In genomic region chr17:48830840-48831548, GRCh38 we compare ENCODE assay signal across 1 cellular context.
A peak's percentile ranks its signal among the peaks of the same experiment; 100 is the strongest.
TF ChIP-seq lines count a peak whose summit lies in the region.

Gene CALCOCO2 (plus strand): TSS chr17:48831035. CDS start chr17:48841708, 10,673 bp downstream.

TF ChIP-seq in K562, 482 proteins besides CTCF, POLR2A, EP300 and RAD21 (continued from another document and continues in another):
- peak; percentile 55; the same call in 1 of the 2 replicates for TF ChIP-seq KLF13 (tag; IDR thresholded peaks at IDR 0.05; ENCODE audit: borderline replicate concordance, low read depth)
- no peak for TF ChIP-seq ZNF778 (CRISPR knock-in tag; IDR thresholded peaks at IDR 0.05)
- TF ChIP-seq ZNF311 (CRISPR knock-in tag; IDR thresholded peaks at IDR 0.05) = no peak
- no peak for TF ChIP-seq FUS (optimal IDR thresholded peaks at IDR 0.05; ENCODE audit: low read depth, low read length)
- no peak; the same call in 1 of the 2 replicates for TF ChIP-seq MYBL2 (IDR thresholded peaks at IDR 0.05; ENCODE audit: low read depth)
- TF ChIP-seq MYBL2 (CRISPR knock-in tag; IDR thresholded peaks at IDR 0.05; ENCODE audit: borderline replicate concordance) = no peak
- TF ChIP-seq FOXO4 (CRISPR knock-in tag; IDR thresholded peaks at IDR 0.05) = no peak
- TF ChIP-seq CBX1 (IDR thresholded peaks at IDR 0.05; ENCODE audit: low read depth) = no peak
- TF ChIP-seq CBFA2T3 (IDR thresholded peaks at IDR 0.05) = no peak
- peak; percentile 98 for TF ChIP-seq CEBPG (CRISPR knock-in tag; IDR thresholded peaks at IDR 0.05)
- TF ChIP-seq CEBPG (tag; conservative IDR thresholded peaks at IDR 0.05 in 1 of 2, IDR thresholded peaks at IDR 0.05 in 1 of 2) = peak; percentile 96 to 99
- TF ChIP-seq DIDO1 (tag; IDR thresholded peaks at IDR 0.05; ENCODE audit: low read depth) = no peak
- no peak for TF ChIP-seq USF1 (CRISPR knock-in tag; IDR thresholded peaks at IDR 0.05)
- TF ChIP-seq NR2F6 (CRISPR knock-in tag; IDR thresholded peaks at IDR 0.05) = no peak
- TF ChIP-seq ETV1 (tag; conservative IDR thresholded peaks at IDR 0.05; ENCODE audit: low read depth) = no peak
- TF ChIP-seq ZNF75A (CRISPR knock-in tag; IDR thresholded peaks at IDR 0.05) = no peak
- no peak for TF ChIP-seq RUNX1 (IDR thresholded peaks at IDR 0.05; ENCODE audit: low read depth)
- TF ChIP-seq ZNF79 (CRISPR knock-in tag; IDR thresholded peaks at IDR 0.05; ENCODE audit: low read depth) = no peak
- TF ChIP-seq, protein P1, sequence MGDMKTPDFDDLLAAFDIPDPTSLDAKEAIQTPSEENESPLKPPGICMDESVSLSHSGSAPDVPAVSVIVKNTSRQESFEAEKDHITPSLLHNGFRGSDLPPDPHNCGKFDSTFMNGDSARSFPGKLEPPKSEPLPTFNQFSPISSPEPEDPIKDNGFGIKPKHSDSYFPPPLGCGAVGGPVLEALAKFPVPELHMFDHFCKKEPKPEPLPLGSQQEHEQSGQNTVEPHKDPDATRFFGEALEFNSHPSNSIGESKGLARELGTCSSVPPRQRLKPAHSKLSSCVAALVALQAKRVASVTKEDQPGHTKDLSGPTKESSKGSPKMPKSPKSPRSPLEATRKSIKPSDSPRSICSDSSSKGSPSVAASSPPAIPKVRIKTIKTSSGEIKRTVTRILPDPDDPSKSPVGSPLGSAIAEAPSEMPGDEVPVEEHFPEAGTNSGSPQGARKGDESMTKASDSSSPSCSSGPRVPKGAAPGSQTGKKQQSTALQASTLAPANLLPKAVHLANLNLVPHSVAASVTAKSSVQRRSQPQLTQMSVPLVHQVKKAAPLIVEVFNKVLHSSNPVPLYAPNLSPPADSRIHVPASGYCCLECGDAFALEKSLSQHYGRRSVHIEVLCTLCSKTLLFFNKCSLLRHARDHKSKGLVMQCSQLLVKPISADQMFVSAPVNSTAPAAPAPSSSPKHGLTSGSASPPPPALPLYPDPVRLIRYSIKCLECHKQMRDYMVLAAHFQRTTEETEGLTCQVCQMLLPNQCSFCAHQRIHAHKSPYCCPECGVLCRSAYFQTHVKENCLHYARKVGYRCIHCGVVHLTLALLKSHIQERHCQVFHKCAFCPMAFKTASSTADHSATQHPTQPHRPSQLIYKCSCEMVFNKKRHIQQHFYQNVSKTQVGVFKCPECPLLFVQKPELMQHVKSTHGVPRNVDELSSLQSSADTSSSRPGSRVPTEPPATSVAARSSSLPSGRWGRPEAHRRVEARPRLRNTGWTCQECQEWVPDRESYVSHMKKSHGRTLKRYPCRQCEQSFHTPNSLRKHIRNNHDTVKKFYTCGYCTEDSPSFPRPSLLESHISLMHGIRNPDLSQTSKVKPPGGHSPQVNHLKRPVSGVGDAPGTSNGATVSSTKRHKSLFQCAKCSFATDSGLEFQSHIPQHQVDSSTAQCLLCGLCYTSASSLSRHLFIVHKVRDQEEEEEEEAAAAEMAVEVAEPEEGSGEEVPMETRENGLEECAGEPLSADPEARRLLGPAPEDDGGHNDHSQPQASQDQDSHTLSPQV (IDR thresholded peaks at IDR 0.05) = no peak
- no peak for TF ChIP-seq ZNF584 (CRISPR knock-in tag; IDR thresholded peaks at IDR 0.05; ENCODE audit: low read depth)
- no peak for TF ChIP-seq UBTF (IDR thresholded peaks at IDR 0.05; ENCODE audit: borderline replicate concordance in 1 of 2, low read depth in 2 of 2, low read length in 2 of 2)
- TF ChIP-seq NEUROD1 (IDR thresholded peaks at IDR 0.05; ENCODE audit: borderline replicate concordance, low read depth, low read length, partially characterized antibody) = peak; percentile 42
- TF ChIP-seq USF2 (CRISPR knock-in tag; IDR thresholded peaks at IDR 0.05) = no peak
- TF ChIP-seq TCF3 (CRISPR knock-in tag; IDR thresholded peaks at IDR 0.05) = 0 out of 2 replicates have a peak, but pooled peaks have one; percentile 8
- TF ChIP-seq RBFOX2 (IDR thresholded peaks at IDR 0.05; ENCODE audit: low read depth, low read length) = peak; percentile 96
- no peak for TF ChIP-seq SIRT6 (IDR thresholded peaks at IDR 0.05; ENCODE audit: low read depth, low read length)
- peak; percentile 77 for TF ChIP-seq JUND (IDR thresholded peaks at IDR 0.05; ENCODE audit: borderline replicate concordance, low read depth, low read length)
- peak; percentile 74; the same call in 2 of the 3 replicates for TF ChIP-seq JUND (tag; IDR thresholded peaks at IDR 0.05; ENCODE audit: borderline replicate concordance, low read depth, low read length)
- no peak for TF ChIP-seq SNRNP70 (optimal IDR thresholded peaks at IDR 0.05; ENCODE audit: low read depth, low read length)
- TF ChIP-seq LCOR (CRISPR knock-in tag; IDR thresholded peaks at IDR 0.05) = no peak
- no peak for TF ChIP-seq DMBX1 (CRISPR knock-in tag; IDR thresholded peaks at IDR 0.05; ENCODE audit: borderline replicate concordance)
- peak; percentile 64 for TF ChIP-seq TBP (optimal IDR thresholded peaks at IDR 0.05; ENCODE audit: low read depth, low read length)
- TF ChIP-seq NR2C2 (CRISPR knock-in tag; IDR thresholded peaks at IDR 0.05) = no peak
- peak; percentile 93 for TF ChIP-seq NR2C2 (tag; IDR thresholded peaks at IDR 0.05)
- TF ChIP-seq NKRF (IDR thresholded peaks at IDR 0.05; ENCODE audit: borderline replicate concordance) = peak; percentile 77
- TF ChIP-seq TEAD1 (CRISPR knock-in tag; IDR thresholded peaks at IDR 0.05) = no peak; a peak in 1 of 4 replicates
- no peak for TF ChIP-seq XRCC5 (IDR thresholded peaks at IDR 0.05; ENCODE audit: low read depth, low read length)
- peak; percentile 75 for TF ChIP-seq MBD2 (IDR thresholded peaks at IDR 0.05; ENCODE audit: borderline replicate concordance, low read depth)
- TF ChIP-seq DEAF1 (CRISPR knock-in tag; IDR thresholded peaks at IDR 0.05) = no peak
- TF ChIP-seq NFE2L1 (tag; IDR thresholded peaks at IDR 0.05; ENCODE audit: borderline replicate concordance, low read depth) = no peak
- TF ChIP-seq, protein P2, sequence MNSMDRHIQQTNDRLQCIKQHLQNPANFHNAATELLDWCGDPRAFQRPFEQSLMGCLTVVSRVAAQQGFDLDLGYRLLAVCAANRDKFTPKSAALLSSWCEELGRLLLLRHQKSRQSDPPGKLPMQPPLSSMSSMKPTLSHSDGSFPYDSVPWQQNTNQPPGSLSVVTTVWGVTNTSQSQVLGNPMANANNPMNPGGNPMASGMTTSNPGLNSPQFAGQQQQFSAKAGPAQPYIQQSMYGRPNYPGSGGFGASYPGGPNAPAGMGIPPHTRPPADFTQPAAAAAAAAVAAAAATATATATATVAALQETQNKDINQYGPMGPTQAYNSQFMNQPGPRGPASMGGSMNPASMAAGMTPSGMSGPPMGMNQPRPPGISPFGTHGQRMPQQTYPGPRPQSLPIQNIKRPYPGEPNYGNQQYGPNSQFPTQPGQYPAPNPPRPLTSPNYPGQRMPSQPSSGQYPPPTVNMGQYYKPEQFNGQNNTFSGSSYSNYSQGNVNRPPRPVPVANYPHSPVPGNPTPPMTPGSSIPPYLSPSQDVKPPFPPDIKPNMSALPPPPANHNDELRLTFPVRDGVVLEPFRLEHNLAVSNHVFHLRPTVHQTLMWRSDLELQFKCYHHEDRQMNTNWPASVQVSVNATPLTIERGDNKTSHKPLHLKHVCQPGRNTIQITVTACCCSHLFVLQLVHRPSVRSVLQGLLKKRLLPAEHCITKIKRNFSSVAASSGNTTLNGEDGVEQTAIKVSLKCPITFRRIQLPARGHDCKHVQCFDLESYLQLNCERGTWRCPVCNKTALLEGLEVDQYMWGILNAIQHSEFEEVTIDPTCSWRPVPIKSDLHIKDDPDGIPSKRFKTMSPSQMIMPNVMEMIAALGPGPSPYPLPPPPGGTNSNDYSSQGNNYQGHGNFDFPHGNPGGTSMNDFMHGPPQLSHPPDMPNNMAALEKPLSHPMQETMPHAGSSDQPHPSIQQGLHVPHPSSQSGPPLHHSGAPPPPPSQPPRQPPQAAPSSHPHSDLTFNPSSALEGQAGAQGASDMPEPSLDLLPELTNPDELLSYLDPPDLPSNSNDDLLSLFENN (IDR thresholded peaks at IDR 0.05; ENCODE audit: low read depth in 2 of 2, low read length in 2 of 2) = no peak
- peak; percentile 64 for TF ChIP-seq ETS1 (conservative IDR thresholded peaks at IDR 0.05; ENCODE audit: control insufficient read depth, low read depth, low read length)
- TF ChIP-seq PTBP1 (IDR thresholded peaks at IDR 0.05; ENCODE audit: low read depth, low read length) = no peak
- TF ChIP-seq ARNT (IDR thresholded peaks at IDR 0.05) = no peak
